23 cellular contexts compared by ENCODE assay signal in genomic region chr2:34307636-34308035, GRCh38.
"Had no signal": no experiment of that assay in that cellular context is flagged by ENCODE, and none has a peak within 500 bp of the region (broad histone marks: within the 10 kb centered on the region; RNA-seq: fewer than 3 reads in every experiment).

No MANE protein-coding gene starts in this region.

- FAIRE-seq: endometrium, frontal cortex, keratinocyte had no signal

- H3K36me3 ChIP-seq: left lung, prostate gland, sigmoid colon, stomach, thyroid gland, vagina had no signal

- H3K27ac ChIP-seq: left lung, prostate gland, sigmoid colon, stomach, thyroid gland, vagina had no signal

- H3K4me3 ChIP-seq: left lung, prostate gland, sigmoid colon, stomach, thyroid gland, vagina had no signal

- H3K4me1 ChIP-seq: left lung, prostate gland, sigmoid colon, stomach, thyroid gland, vagina had no signal

- H3K9me3 ChIP-seq: left lung, prostate gland, sigmoid colon, stomach, thyroid gland, vagina had no signal

- ATAC-seq: effector memory CD8-positive, alpha-beta T cell; left cardiac atrium; left lung; naive thymus-derived CD4-positive, alpha-beta T cell; right cardiac atrium; stimulated activated effector memory CD8-positive, alpha-beta T cell treated with anti-CD3 and anti-CD28 coated beads, Interleukin-12 subunit alpha, Interleukin-12 subunit beta, amount 100 ng/mL, for 72 hours had no signal

- DNase-seq: cortex of kidney; effector memory CD8-positive, alpha-beta T cell; head of caudate nucleus; left cardiac atrium; left lung; mesendoderm; midbrain; naive thymus-derived CD4-positive, alpha-beta T cell; nucleus accumbens; right cardiac atrium; sigmoid colon; stimulated activated CD4-positive, alpha-beta T cell treated with anti-CD3 and anti-CD28 coated beads, Interleukin-2, amount 100 ng/mL, for 24 hours; stimulated activated CD4-positive, alpha-beta T cell treated with anti-CD3 and anti-CD28 coated beads, Interleukin-4, amount 100 ng/mL, for 24 hours; stimulated activated naive CD4-positive, alpha-beta T cell treated with Interleukin-2 at 50 U/mL for 16 hours; stomach; thyroid gland; trophoblast cell had no signal

- H3K27me3 ChIP-seq: left lung, sigmoid colon, stomach, thyroid gland, vagina had no signal
